ENCODE assay signal across 8 cellular contexts in genomic region chr19:18045307-18046013, GRCh38. TPM values are rescaled to one million over a fixed set of nuclear protein-coding genes. Genes with fewer than 3 reads are reported as not detected.
DNase-seq lines count a peak whose midpoint lies in the region; ATAC-seq and TF ChIP-seq lines count a peak whose summit lies in the region.

No MANE protein-coding gene starts in this region.

- peak overlapping the region; percentile 96 for H3K27ac Mint-ChIP-seq in effector memory CD8-positive, alpha-beta T cell

- TF ChIP-seq POLR2A in gastrocnemius medialis (IDR thresholded peaks at IDR 0.05): no peak

- H3K4me3 ChIP-seq in gastrocnemius medialis: peak overlapping the region; percentile 40 to 62 (median 54)

- H3K36me3 Mint-ChIP-seq in effector memory CD8-positive, alpha-beta T cell (ENCODE audit: insufficient read depth): peaks cover 3% of the 10 kb centered on the region

- in situ Hi-C loops in gastrocnemius medialis (cut with MboI; ENCODE audit: low sequenced_read_pairs in 4 of 4): loop anchor here in 2 of 4 donors (25.0 kb wide), 1 partner anchor 1583 kb away; the partner anchor contains the start of gene EPS15L1 (in 2 of the 2)

- DNase-seq in NCI-H2171 treated with DMSO at 0.1 percent for 48 hours (lab: John Stamatoyannopoulos, UW) (peak; percentile 79), gastrocnemius medialis (no peak), NOMO-1 treated with DMSO at 0.1 percent for 48 hours (lab: John Stamatoyannopoulos, UW; ENCODE audit: unreplicated experiment) (no peak), NCI-H524 treated with DMSO at 0.1 percent for 48 hours (lab: John Stamatoyannopoulos, UW) (no peak), NCI-H1105 (lab: John Stamatoyannopoulos, UW) (no peak)
- DNase-seq in effector memory CD8-positive, alpha-beta T cell: peak in 1 of 3 experiments; percentile 20

- peaks cover 29 to 41% of the 10 kb centered on the region in 2 donors for H3K4me1 Mint-ChIP-seq in effector memory CD8-positive, alpha-beta T cell (ENCODE audit: low read depth in 2 of 2)

- no peaks in the 10 kb centered on the region for H3K9me3 Mint-ChIP-seq in effector memory CD8-positive, alpha-beta T cell

- H3K4me1 ChIP-seq in gastrocnemius medialis: peaks cover 38 to 44% of the 10 kb centered on the region in 2 donors

- H3K4me3 Mint-ChIP-seq in effector memory CD8-positive, alpha-beta T cell: peak overlapping the region; percentile 81 to 87

- intact Hi-C loops in gastrocnemius medialis (cut with DNase I; ENCODE audit: low total_unique reads): no loop called here

- peak overlapping the region; percentile 81 to 91 (median 90) for H3K27ac ChIP-seq in gastrocnemius medialis

- H3K9me3 ChIP-seq in gastrocnemius medialis: no peaks in the 10 kb centered on the region

- H3K27me3 Mint-ChIP-seq in effector memory CD8-positive, alpha-beta T cell: no peaks in the 10 kb centered on the region

- no peaks in the 10 kb centered on the region for H3K27me3 ChIP-seq in gastrocnemius medialis

- no peaks in the 10 kb centered on the region for H3K36me3 ChIP-seq in gastrocnemius medialis

- TF ChIP-seq CTCF in gastrocnemius medialis (IDR thresholded peaks at IDR 0.05 in 4 of 5, conservative IDR thresholded peaks at IDR 0.05 in 1 of 5): no peak

- ATAC-seq in GM18867 (IDR thresholded peaks at IDR 0.05; ENCODE audit: unreplicated experiment) (peak; percentile 7), gastrocnemius medialis (peak in 1 of 2 donors; percentile 1), HG03442 (IDR thresholded peaks at IDR 0.05; ENCODE audit: unreplicated experiment) (no peak)
- peak; percentile 6 for ATAC-seq in effector memory CD8-positive, alpha-beta T cell (replicated peaks)

RNA-seq across cellular contexts. Expression of gene ARRDC2, which starts 37.5 kb away (rescaled TPM):
- 100 to 1,000 TPM; 476 to 810 (median 543) TPM for total RNA-seq in gastrocnemius medialis

RNA-seq across cellular contexts. Expression of gene IL12RB1, which starts 41.3 kb away (rescaled TPM):
- total RNA-seq in gastrocnemius medialis: under 1 TPM in 2 of 4 donors, not detected in 2; 0.16 to 0.20 TPM

RNA-seq across cellular contexts. Expression of gene MAST3, which starts 52.1 kb away (rescaled TPM):
- total RNA-seq in gastrocnemius medialis: 1 to 10 TPM in 3 of 4 donors, under 1 TPM in 1; 0.66 to 2.8 (median 1.6) TPM
